ENCODE assay signal across 8 cellular contexts in genomic region chr1:154328318-154329151, GRCh38.
DNase-seq lines count a peak whose midpoint lies in the region.

No MANE protein-coding gene starts in this region.

- DNase-seq in DMS 273 (lab: John Stamatoyannopoulos, UW; ENCODE audit: unreplicated experiment) (peak; percentile 77), DMS 273 treated with DMSO at 0.1 percent for 48 hours (lab: John Stamatoyannopoulos, UW) (no peak), NCI-H1417 (lab: John Stamatoyannopoulos, UW) (peak; percentile 85 to 89 (median 88)), caudate nucleus (lab: John Stamatoyannopoulos, UW) (peak in 57 of 61 donors; percentile 19 to 94 (median 74)), iris pigment epithelial cell (ENCODE audit: low read depth) (peak; percentile 76), GDM1 (lab: John Stamatoyannopoulos, UW) (no peak)
- peak; percentile 87 for DNase-seq in activated CD4-positive, CD25-positive, alpha-beta regulatory T cell treated with anti-CD3 and anti-CD28 coated beads, Interleukin-2, amount 50 U/mL, for 72 hours
- DNase-seq in stimulated activated CD4-positive, alpha-beta T cell treated with anti-CD3 and anti-CD28 coated beads, Interleukin-12 subunit alpha, Interleukin-12 subunit beta, amount 100 ng/mL, for 4 hours = peak; percentile 90

- peak overlapping the region; percentile 78 for H3K27ac ChIP-seq in caudate nucleus (ENCODE audit: low read depth, low read length)

Comparison
In these comparisons a context has a peak if more than half of its experiments do, and no peak if none do; other contexts are left out.
1. DNase-seq: peak in DMS 273 (single experiment), NCI-H1417 (3 of 3), activated CD4-positive, CD25-positive, alpha-beta regulatory T cell treated with anti-CD3 and anti-CD28 coated beads, Interleukin-2, amount 50 U/mL, for 72 hours (single experiment), caudate nucleus (57 of 61), iris pigment epithelial cell (single experiment) and stimulated activated CD4-positive, alpha-beta T cell treated with anti-CD3 and anti-CD28 coated beads, Interleukin-12 subunit alpha, Interleukin-12 subunit beta, amount 100 ng/mL, for 4 hours (single experiment); none in DMS 273 treated with DMSO at 0.1 percent for 48 hours (single experiment) and GDM1 (single experiment).